ENCODE assay signal across 1 cellular context in genomic region chr16:5042574-5043171, GRCh38.
A peak's percentile ranks its signal among the peaks of the same experiment; 100 is the strongest.
TF ChIP-seq lines count a peak whose summit lies in the region.

No MANE protein-coding gene starts in this region.

TF ChIP-seq in HepG2, 621 proteins besides CTCF, POLR2A, EP300 and RAD21 (continued from another document and continues in another):
- TF ChIP-seq ZNF318 (CRISPR knock-in tag; IDR thresholded peaks at IDR 0.05) (no peak), ZNF30 (CRISPR knock-in tag; IDR thresholded peaks at IDR 0.05) (no peak), TFE3 (CRISPR knock-in tag; IDR thresholded peaks at IDR 0.05) (no peak), DMTF1 (CRISPR knock-in tag; IDR thresholded peaks at IDR 0.05) (no peak), ZNF383 (CRISPR knock-in tag; IDR thresholded peaks at IDR 0.05; ENCODE audit: borderline replicate concordance) (no peak), PHB2 (IDR thresholded peaks at IDR 0.05; ENCODE audit: partially characterized antibody) (no peak), KDM3A (CRISPR knock-in tag; IDR thresholded peaks at IDR 0.05; ENCODE audit: low read depth) (no peak), NR2F1 (CRISPR knock-in tag; IDR thresholded peaks at IDR 0.05) (no peak), ZBTB21 (CRISPR knock-in tag; IDR thresholded peaks at IDR 0.05) (no peak), ZNF326 (CRISPR knock-in tag; IDR thresholded peaks at IDR 0.05; ENCODE audit: borderline replicate concordance) (no peak), PRDM15 (CRISPR knock-in tag; IDR thresholded peaks at IDR 0.05) (no peak), SP1 (IDR thresholded peaks at IDR 0.05) (no peak), SP1 (CRISPR knock-in tag; IDR thresholded peaks at IDR 0.05) (no peak), NFKB2 (CRISPR knock-in tag; IDR thresholded peaks at IDR 0.05; ENCODE audit: borderline replicate concordance) (no peak), RXRB (CRISPR knock-in tag; IDR thresholded peaks at IDR 0.05; ENCODE audit: borderline replicate concordance) (peak; percentile 21; the same call in 1 of the 2 replicates), ONECUT2 (CRISPR knock-in tag; IDR thresholded peaks at IDR 0.05) (no peak), ZNF530 (CRISPR knock-in tag; IDR thresholded peaks at IDR 0.05; ENCODE audit: low read depth) (no peak), PTBP1 (IDR thresholded peaks at IDR 0.05; ENCODE audit: low read depth, low read length, poor library complexity, severe bottlenecking) (no peak), ZNF569 (CRISPR knock-in tag; IDR thresholded peaks at IDR 0.05; ENCODE audit: borderline replicate concordance) (no peak), ZNF598 (CRISPR knock-in tag; IDR thresholded peaks at IDR 0.05; ENCODE audit: borderline replicate concordance) (no peak), GLI4 (CRISPR knock-in tag; IDR thresholded peaks at IDR 0.05; ENCODE audit: borderline replicate concordance) (no peak), PCBP1 (IDR thresholded peaks at IDR 0.05; ENCODE audit: borderline replicate concordance, low read depth, low read length) (no peak), CREBL2 (CRISPR knock-in tag; IDR thresholded peaks at IDR 0.05; ENCODE audit: borderline replicate concordance) (no peak), GATAD2A (CRISPR knock-in tag; IDR thresholded peaks at IDR 0.05) (peak; percentile 19; the same call in 1 of the 2 replicates), THAP7 (CRISPR knock-in tag; IDR thresholded peaks at IDR 0.05) (no peak), ZFP36 (IDR thresholded peaks at IDR 0.05; ENCODE audit: borderline replicate concordance, low read depth, low read length, partially characterized antibody) (no peak), ZNF792 (CRISPR knock-in tag; IDR thresholded peaks at IDR 0.05) (no peak), ZSCAN5A (CRISPR knock-in tag; IDR thresholded peaks at IDR 0.05; ENCODE audit: borderline replicate concordance) (no peak), ZNF33A (CRISPR knock-in tag; IDR thresholded peaks at IDR 0.05; ENCODE audit: borderline replicate concordance) (no peak), ZFAT (CRISPR knock-in tag; conservative IDR thresholded peaks at IDR 0.05) (no peak), POLR2AphosphoS2 (IDR thresholded peaks at IDR 0.05; ENCODE audit: low read depth, low read length) (no peak), SNRNP70 (IDR thresholded peaks at IDR 0.05; ENCODE audit: low read depth, low read length) (no peak), HDAC1 (CRISPR knock-in tag; IDR thresholded peaks at IDR 0.05) (no peak), SNAPC4 (CRISPR knock-in tag; IDR thresholded peaks at IDR 0.05) (no peak), ZMYM2 (CRISPR knock-in tag; IDR thresholded peaks at IDR 0.05) (no peak), ZSCAN30 (CRISPR knock-in tag; IDR thresholded peaks at IDR 0.05) (no peak), ZNF367 (CRISPR knock-in tag; IDR thresholded peaks at IDR 0.05; ENCODE audit: borderline replicate concordance) (no peak), PPARG (CRISPR knock-in tag; conservative IDR thresholded peaks at IDR 0.05) (no peak)
